ENCODE assay signal across 28 cellular contexts in genomic region chr12:80025638-80026037, GRCh38.
"Had no signal": no experiment of that assay in that cellular context is flagged by ENCODE, and none has a peak within 500 bp of the region (broad histone marks: within the 10 kb centered on the region; RNA-seq: fewer than 3 reads in every experiment).

No MANE protein-coding gene starts in this region.

- H3K36me3 ChIP-seq: stomach, suprapubic skin, thoracic aorta, thyroid gland, tibial artery, tibial nerve, transverse colon, upper lobe of left lung, upper lobe of right lung, uterus, vagina had no signal

- H3K27ac Mint-ChIP-seq: stimulated activated effector memory CD8-positive, alpha-beta T cell treated with anti-CD3 and anti-CD28 coated beads, Interleukin-12 subunit alpha, Interleukin-12 subunit beta, amount 100 ng/mL, for 72 hours; stimulated activated memory B cell treated with anti-CD40 and anti-IgM and Interleukin-4, amounts not matched to agents 10 μg/mL and 1 μg/mL and 100 μg/mL, for 72 hours; stimulated activated naive B cell treated with anti-CD40 and anti-IgM and Interleukin-4, amounts not matched to agents 10 μg/mL and 1 μg/mL and 100 μg/mL, for 72 hours; stimulated activated naive CD8-positive, alpha-beta T cell treated with anti-CD3 and anti-CD28 coated beads, Interleukin-15, amount 100 ng/mL, for 72 hours; stimulated activated naive CD8-positive, alpha-beta T cell treated with anti-CD3 and anti-CD28 coated beads, Interleukin-15, Interleukin-2, amounts not matched to agents 100 ng/mL and 50 ng/mL, for 24 hours; type B pancreatic cell had no signal

- H3K4me3 ChIP-seq: stomach, suprapubic skin, testis, thoracic aorta, thyroid gland, tibial artery, tibial nerve, transverse colon, upper lobe of left lung, upper lobe of right lung, uterus, vagina had no signal

- H3K4me1 Mint-ChIP-seq: stimulated activated effector memory CD8-positive, alpha-beta T cell treated with anti-CD3 and anti-CD28 coated beads, Interleukin-12 subunit alpha, Interleukin-12 subunit beta, amount 100 ng/mL, for 72 hours; stimulated activated memory B cell treated with anti-CD40 and anti-IgM and Interleukin-4, amounts not matched to agents 10 μg/mL and 1 μg/mL and 100 μg/mL, for 72 hours; stimulated activated naive B cell treated with anti-CD40 and anti-IgM and Interleukin-4, amounts not matched to agents 10 μg/mL and 1 μg/mL and 100 μg/mL, for 72 hours; stimulated activated naive CD8-positive, alpha-beta T cell treated with anti-CD3 and anti-CD28 coated beads, Interleukin-15, amount 100 ng/mL, for 72 hours had no signal

- H3K4me1 ChIP-seq: stomach, suprapubic skin, testis, thyroid gland, tibial artery, tibial nerve, transverse colon, upper lobe of left lung, upper lobe of right lung, uterus, vagina had no signal

- H3K36me3 Mint-ChIP-seq: stimulated activated effector memory CD8-positive, alpha-beta T cell treated with anti-CD3 and anti-CD28 coated beads, Interleukin-12 subunit alpha, Interleukin-12 subunit beta, amount 100 ng/mL, for 72 hours; type B pancreatic cell had no signal

- DNase-seq: stimulated activated CD4-positive, alpha-beta T cell treated with anti-CD3 and anti-CD28 coated beads, Interleukin-2, amount 100 ng/mL, for 48 hours; stimulated activated CD4-positive, alpha-beta T cell treated with anti-CD3 and anti-CD28 coated beads, Interleukin-4, amount 100 ng/mL, for 1 hour; stimulated activated CD4-positive, alpha-beta T cell treated with anti-CD3 and anti-CD28 coated beads, Interleukin-4, amount 100 ng/mL, for 24 hours; stimulated activated CD4-positive, alpha-beta T cell treated with anti-CD3 and anti-CD28 coated beads, Interleukin-4, amount 100 ng/mL, for 4 hours; stimulated activated CD8-positive, alpha-beta memory T cell treated with anti-CD3 and anti-CD28 coated beads, Interleukin-4, amount 100 ng/mL, for 48 hours; stimulated activated naive B cell treated with anti-CD40 and anti-IgM and Interleukin-4, amounts not matched to agents 10 μg/mL and 1 μg/mL and 100 μg/mL, for 72 hours; stimulated activated naive CD4-positive, alpha-beta T cell; stimulated activated naive CD4-positive, alpha-beta T cell treated with Interleukin-2 at 50 U/mL for 16 hours; stimulated activated naive CD8-positive, alpha-beta T cell treated with anti-CD3 and anti-CD28 coated beads, Interleukin-15, amount 100 ng/mL, for 72 hours; stimulated activated naive CD8-positive, alpha-beta T cell treated with anti-CD3 and anti-CD28 coated beads, Interleukin-15, Interleukin-2, amounts not matched to agents 100 U/mL and 50 U/mL, for 24 hours; stomach; substantia nigra; testis; thyroid gland; tibial artery; transverse colon; trophoblast cell; upper lobe of left lung; upper lobe of right lung; uterus had no signal

- H3K4me3 Mint-ChIP-seq: stimulated activated effector memory CD8-positive, alpha-beta T cell treated with anti-CD3 and anti-CD28 coated beads, Interleukin-12 subunit alpha, Interleukin-12 subunit beta, amount 100 ng/mL, for 72 hours; stimulated activated memory B cell treated with anti-CD40 and anti-IgM and Interleukin-4, amounts not matched to agents 10 μg/mL and 1 μg/mL and 100 μg/mL, for 72 hours; stimulated activated naive B cell treated with anti-CD40 and anti-IgM and Interleukin-4, amounts not matched to agents 10 μg/mL and 1 μg/mL and 100 μg/mL, for 72 hours; stimulated activated naive CD8-positive, alpha-beta T cell treated with anti-CD3 and anti-CD28 coated beads, Interleukin-15, amount 100 ng/mL, for 72 hours; stimulated activated naive CD8-positive, alpha-beta T cell treated with anti-CD3 and anti-CD28 coated beads, Interleukin-15, Interleukin-2, amounts not matched to agents 100 ng/mL and 50 ng/mL, for 24 hours; type B pancreatic cell had no signal

- H3K9me3 ChIP-seq: testis, thoracic aorta, thyroid gland, tibial artery, upper lobe of left lung, vagina had no signal

- ATAC-seq: stimulated activated effector memory CD8-positive, alpha-beta T cell treated with anti-CD3 and anti-CD28 coated beads, Interleukin-12 subunit alpha, Interleukin-12 subunit beta, amount 100 ng/mL, for 72 hours; stimulated activated memory B cell treated with anti-CD40 and anti-IgM and Interleukin-4, amounts not matched to agents 10 μg/mL and 1 μg/mL and 100 μg/mL, for 72 hours; stimulated activated naive B cell treated with anti-CD40 and anti-IgM and Interleukin-4, amounts not matched to agents 10 μg/mL and 1 μg/mL and 100 μg/mL, for 72 hours; stimulated activated naive CD8-positive, alpha-beta T cell treated with anti-CD3 and anti-CD28 coated beads, Interleukin-15, amount 100 ng/mL, for 72 hours; stimulated activated naive CD8-positive, alpha-beta T cell treated with anti-CD3 and anti-CD28 coated beads, Interleukin-15, Interleukin-2, amounts not matched to agents 100 U/mL and 50 U/mL, for 24 hours; upper lobe of right lung had no signal

- H3K27ac ChIP-seq: stomach, suprapubic skin, testis, thoracic aorta, thyroid gland, tibial artery, tibial nerve, transverse colon, upper lobe of left lung, upper lobe of right lung, uterus, vagina had no signal

- H3K9me3 Mint-ChIP-seq: type B pancreatic cell had no signal
